In the genomic region with DNA sequence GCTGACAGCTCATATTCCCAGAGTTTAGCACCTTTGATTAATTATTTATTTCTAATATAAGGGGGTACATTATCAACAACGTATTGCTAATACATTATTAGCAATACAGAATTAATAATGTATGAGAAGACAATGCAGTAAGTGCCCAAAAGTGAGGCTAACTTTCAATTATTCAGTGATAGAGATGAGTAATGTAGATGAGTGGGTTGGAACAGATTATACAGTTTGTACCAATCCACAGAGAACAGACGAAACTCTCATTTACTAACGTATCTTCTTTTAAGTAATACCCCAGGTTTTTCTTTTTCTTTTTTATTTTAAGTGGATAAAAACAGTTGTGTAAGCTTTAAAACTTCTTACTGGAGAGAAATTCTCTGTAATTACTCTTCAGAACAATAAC, we compare ENCODE assay signal across 18 cellular contexts. TPM values are rescaled to one million over a fixed set of nuclear protein-coding genes. Genes with fewer than 3 reads are reported as not detected.
A peak's percentile ranks its signal among the peaks of the same experiment; 100 is the strongest.
DNase-seq lines count a peak whose midpoint lies in the region; FAIRE-seq and TF ChIP-seq lines count a peak whose summit lies in the region.
"Had no signal": no experiment of that assay in that cellular context is flagged by ENCODE, and none has a peak within 500 bp of the region (broad histone marks: within the 10 kb centered on the region; RNA-seq: fewer than 3 reads in every experiment).

No MANE protein-coding gene starts in this region.

- no peak overlapping the region for H3K4me2 ChIP-seq in GM23248 (ENCODE audit: unreplicated experiment)
- H3K4me2 ChIP-seq: BLaER1 had no signal

- no peaks in the 10 kb centered on the region for H4K20me1 ChIP-seq in GM23248 (ENCODE audit: insufficient read depth)
- H4K20me1 ChIP-seq: BLaER1 had no signal

- H3K4me3 ChIP-seq in GM23248 (no peak overlapping the region), fibroblast of mammary gland (ENCODE audit: control insufficient read depth, low read depth, low read length) (no peak overlapping the region), transverse colon (no peak overlapping the region)
- H3K4me3 ChIP-seq: A549, BLaER1, HAP-1, K562 had no signal

- TF ChIP-seq CTCF in VCaP (conservative IDR thresholded peaks at IDR 0.05) (no peak), fibroblast of mammary gland (conservative IDR thresholded peaks at IDR 0.05; ENCODE audit: control insufficient read depth, insufficient read depth, low read depth, low read length) (no peak), transverse colon (IDR thresholded peaks at IDR 0.05) (no peak)

- WGBS in GM23248 (ENCODE audit: low coverage in 1 of 2, low lambda C conversion rate in 2 of 2, missing lambda C conversion rate in 2 of 2), 2 experiments = 50% methylated on average over 3 of the region's 3 CpGs
- 79 to 86% methylated on average over 3 of the region's 3 CpGs for whole genome bisulfite sequencing in transverse colon (ENCODE audit: low coverage in 1 of 2), 2 donors

- H3K27me3 Mint-ChIP-seq in activated CD4-positive, alpha-beta memory T cell treated with anti-CD3 and anti-CD28 coated beads for 36 hours = no peaks in the 10 kb centered on the region
- no peaks in the 10 kb centered on the region for H3K27me3 Mint-ChIP-seq in activated T-helper 1 cell treated with anti-CD3 and anti-CD28 coated beads, Interleukin-12 subunit alpha, Interleukin-12 subunit beta, Interleukin-2, Interleukin-4 antibody, amounts not matched to agents 30 ng/mL and 10 ng/mL and 1 ng/mL, durations not matched to agents 14 hours and 24 hours and 36 hours (ENCODE audit: insufficient read depth)
- H3K27me3 Mint-ChIP-seq: CD4-positive, alpha-beta memory T cell had no signal

- peak overlapping the region; percentile 19; the same call in 1 of the 2 replicates for H2AFZ ChIP-seq in GM23248

- no peaks in the 10 kb centered on the region for H3K79me2 ChIP-seq in GM23248 (ENCODE audit: insufficient read depth)

- intact Hi-C loops in transverse colon (cut with DNase I; ENCODE audit: low total_unique reads) = no loop called here
- intact Hi-C loops in activated CD4-positive, alpha-beta memory T cell treated with anti-CD3 and anti-CD28 coated beads for 36 hours (cut with micrococcal nuclease) = no loop called here
- intact Hi-C loops in activated T-helper 1 cell treated with anti-CD3 and anti-CD28 coated beads, Interleukin-12 subunit alpha, Interleukin-12 subunit beta, Interleukin-2, Interleukin-4 antibody, amounts not matched to agents 30 ng/mL and 10 ng/mL and 1 ng/mL, durations not matched to agents 14 hours and 24 hours and 36 hours (cut with micrococcal nuclease) = no loop called here

- peaks cover 26% of the 10 kb centered on the region for H3K4me1 Mint-ChIP-seq in activated CD4-positive, alpha-beta memory T cell treated with anti-CD3 and anti-CD28 coated beads for 36 hours (ENCODE audit: low read depth)
- peaks cover 24% of the 10 kb centered on the region for H3K4me1 Mint-ChIP-seq in activated T-helper 1 cell treated with anti-CD3 and anti-CD28 coated beads, Interleukin-12 subunit alpha, Interleukin-12 subunit beta, Interleukin-2, Interleukin-4 antibody, amounts not matched to agents 30 ng/mL and 10 ng/mL and 1 ng/mL, durations not matched to agents 14 hours and 24 hours and 36 hours (ENCODE audit: low read depth)
- H3K4me1 Mint-ChIP-seq: CD14-positive monocyte had no signal

- H3K9me3 Mint-ChIP-seq in activated CD4-positive, alpha-beta memory T cell treated with anti-CD3 and anti-CD28 coated beads for 36 hours = no peaks in the 10 kb centered on the region
- H3K9me3 Mint-ChIP-seq in activated T-helper 1 cell treated with anti-CD3 and anti-CD28 coated beads, Interleukin-12 subunit alpha, Interleukin-12 subunit beta, Interleukin-2, Interleukin-4 antibody, amounts not matched to agents 30 ng/mL and 10 ng/mL and 1 ng/mL, durations not matched to agents 14 hours and 24 hours and 36 hours = no peaks in the 10 kb centered on the region
- H3K9me3 Mint-ChIP-seq: CD14-positive monocyte; CD4-positive, alpha-beta memory T cell had no signal

- H3K9me3 ChIP-seq in GM23248 (ENCODE audit: low read depth) = no peaks in the 10 kb centered on the region
- no peaks in the 10 kb centered on the region for H3K9me3 ChIP-seq in transverse colon
- H3K9me3 ChIP-seq: A549, HAP-1 had no signal

- H3K36me3 ChIP-seq in GM23248 (ENCODE audit: low read depth) = no peaks in the 10 kb centered on the region
- H3K36me3 ChIP-seq in transverse colon = no peaks in the 10 kb centered on the region
- H3K36me3 ChIP-seq: BLaER1, HAP-1 had no signal

- no peak overlapping the region for H3K27ac Mint-ChIP-seq in activated CD4-positive, alpha-beta memory T cell treated with anti-CD3 and anti-CD28 coated beads for 36 hours
- no peak overlapping the region for H3K27ac Mint-ChIP-seq in activated T-helper 1 cell treated with anti-CD3 and anti-CD28 coated beads, Interleukin-12 subunit alpha, Interleukin-12 subunit beta, Interleukin-2, Interleukin-4 antibody, amounts not matched to agents 30 ng/mL and 10 ng/mL and 1 ng/mL, durations not matched to agents 14 hours and 24 hours and 36 hours
- H3K27ac Mint-ChIP-seq: CD14-positive monocyte; CD4-positive, alpha-beta memory T cell had no signal

- CTCF ChIA-PET in activated CD4-positive, alpha-beta memory T cell treated with anti-CD3 and anti-CD28 coated beads for 36 hours (lab: Charles Lee) = interaction anchor here (0.7 to 3.2 kb wide), 5 partner anchors 19 to 100 kb away, joined by 3 to 10 read pairs (median 3); partner anchors contain the start of gene NDFIP2

- in situ Hi-C loops in GM23248 (cut with MboI) (no loop called here), transverse colon (cut with MboI; ENCODE audit: low pct_ligation_motif_present in 1 of 4, low pct_unique_long_range_greater_than_20kb in 1 of 4, low sequenced_read_pairs in 3 of 4) (no loop called here)

- DNase-seq in GM23248 (peak; percentile 34), fibroblast of mammary gland (ENCODE audit: low read depth) (peak; percentile 6), transverse colon (no peak), RCC 7860 (ENCODE audit: low spot score) (no peak)
- no peak for DNase-seq in activated CD4-positive, alpha-beta memory T cell treated with anti-CD3 and anti-CD28 coated beads for 36 hours
- DNase-seq in activated T-helper 1 cell treated with anti-CD3 and anti-CD28 coated beads, Interleukin-12 subunit alpha, Interleukin-12 subunit beta, Interleukin-2, Interleukin-4 antibody, amounts not matched to agents 30 ng/mL and 10 ng/mL and 1 ng/mL, durations not matched to agents 14 hours and 24 hours and 36 hours (ENCODE audit: low spot score) = no peak
- DNase-seq: AML-193; CD4-positive, alpha-beta memory T cell; DMS79 treated with DMSO at 0.1 percent for 48 hours; GF-D8; IMR-90 had no signal

- no peaks in the 10 kb centered on the region for H3F3A ChIP-seq in GM23248 (ENCODE audit: insufficient read depth)

- no peak overlapping the region for H3K27ac ChIP-seq in GM23248
- peak overlapping the region; percentile 57; the same call in 1 of the 2 replicates for H3K27ac ChIP-seq in VCaP
- peak overlapping the region; percentile 76 to 86 (median 84) for H3K27ac ChIP-seq in transverse colon
- H3K27ac ChIP-seq: BLaER1, HL-60 had no signal

- POLR2A ChIA-PET in activated CD4-positive, alpha-beta memory T cell treated with anti-CD3 and anti-CD28 coated beads for 36 hours (lab: Charles Lee) = no interaction called here

- no peak overlapping the region for H3K9ac ChIP-seq in GM23248
- H3K9ac ChIP-seq: BLaER1 had no signal

- no peaks in the 10 kb centered on the region for H3K27me3 ChIP-seq in GM23248 (replicated peaks; ENCODE audit: insufficient read depth)
- no peaks in the 10 kb centered on the region for H3K27me3 ChIP-seq in transverse colon
- H3K27me3 ChIP-seq: BLaER1 had no signal

- H3K4me1 ChIP-seq in GM23248 (ENCODE audit: insufficient read depth) (peaks cover 6% of the 10 kb centered on the region; the same call in 1 of the 2 replicates), transverse colon (peaks cover 4 to 25% (median 8%) of the 10 kb centered on the region in 4 donors)

- H3K4me3 Mint-ChIP-seq in activated CD4-positive, alpha-beta memory T cell treated with anti-CD3 and anti-CD28 coated beads for 36 hours = no peak overlapping the region
- no peak overlapping the region for H3K4me3 Mint-ChIP-seq in activated T-helper 1 cell treated with anti-CD3 and anti-CD28 coated beads, Interleukin-12 subunit alpha, Interleukin-12 subunit beta, Interleukin-2, Interleukin-4 antibody, amounts not matched to agents 30 ng/mL and 10 ng/mL and 1 ng/mL, durations not matched to agents 14 hours and 24 hours and 36 hours
- H3K4me3 Mint-ChIP-seq: CD14-positive monocyte; CD4-positive, alpha-beta memory T cell had no signal

- FAIRE-seq in RCC 7860 (lab: Jason Lieb, UNC) = no peak
- FAIRE-seq: A549, K562 had no signal

- TF ChIP-seq POLR2A in transverse colon (IDR thresholded peaks at IDR 0.05) = no peak

- H3K36me3 Mint-ChIP-seq in activated CD4-positive, alpha-beta memory T cell treated with anti-CD3 and anti-CD28 coated beads for 36 hours = no peaks in the 10 kb centered on the region
- H3K36me3 Mint-ChIP-seq in activated T-helper 1 cell treated with anti-CD3 and anti-CD28 coated beads, Interleukin-12 subunit alpha, Interleukin-12 subunit beta, Interleukin-2, Interleukin-4 antibody, amounts not matched to agents 30 ng/mL and 10 ng/mL and 1 ng/mL, durations not matched to agents 14 hours and 24 hours and 36 hours (ENCODE audit: low read depth) = peaks cover 3% of the 10 kb centered on the region
- H3K36me3 Mint-ChIP-seq: CD14-positive monocyte; CD4-positive, alpha-beta memory T cell had no signal

- no peaks in the 10 kb centered on the region for H3K9me2 ChIP-seq in GM23248 (ENCODE audit: insufficient read depth)

- TF ChIP-seq EP300 in transverse colon (IDR thresholded peaks at IDR 0.05; ENCODE audit: low read depth) = no peak

RNA-seq across cellular contexts. Expression of gene RBM26, which starts 36.7 kb away (rescaled TPM):
- total RNA-seq in GM23248 (2014; rRNA removed; shearing (Covaris generic)) = 18.2 and 19.2 TPM in 2 replicates
- 8.3 and 11.1 TPM in 2 replicates for polyA plus RNA-seq in GM23248 (2016; fragmentation: Nextera tagmentation; extraction: Ambion mirVana)
- total RNA-seq in transverse colon = 10 to 100 TPM; 13.9 to 52.7 (median 45.1) TPM
- total RNA-seq in activated CD4-positive, alpha-beta memory T cell treated with anti-CD3 and anti-CD28 coated beads for 36 hours = 10 to 100 TPM; 54.8 to 57.7 TPM
- 99.3 and 107 TPM in 2 replicates for total RNA-seq in activated T-helper 1 cell treated with anti-CD3 and anti-CD28 coated beads, Interleukin-12 subunit alpha, Interleukin-12 subunit beta, Interleukin-2, Interleukin-4 antibody, amounts not matched to agents 30 ng/mL and 10 ng/mL and 1 ng/mL, durations not matched to agents 14 hours and 24 hours and 36 hours

RNA-seq across cellular contexts. Expression of gene NDFIP2, which starts 38.2 kb away (rescaled TPM):
- 95.5 and 98.1 TPM in 2 replicates for total RNA-seq in GM23248 (2014; rRNA removed; shearing (Covaris generic))
- 109 and 114 TPM in 2 replicates for polyA plus RNA-seq in GM23248 (2016; fragmentation: Nextera tagmentation; extraction: Ambion mirVana)
- total RNA-seq in transverse colon = 100 to 1,000 TPM in 1 of 4 donors, 10 to 100 TPM in 3; 56.9 to 116 (median 83.6) TPM
- total RNA-seq in activated CD4-positive, alpha-beta memory T cell treated with anti-CD3 and anti-CD28 coated beads for 36 hours = 100 to 1,000 TPM; 175 to 178 TPM
- 250 and 276 TPM in 2 replicates for total RNA-seq in activated T-helper 1 cell treated with anti-CD3 and anti-CD28 coated beads, Interleukin-12 subunit alpha, Interleukin-12 subunit beta, Interleukin-2, Interleukin-4 antibody, amounts not matched to agents 30 ng/mL and 10 ng/mL and 1 ng/mL, durations not matched to agents 14 hours and 24 hours and 36 hours
- polyA plus RNA-seq: CD14-positive monocyte had no signal

Comparison
In these comparisons a context has a peak if more than half of its experiments do, and no peak if none do; other contexts are left out.
1. DNase-seq: peak in GM23248 (single experiment) and fibroblast of mammary gland (single experiment); none in transverse colon (single experiment), activated CD4-positive, alpha-beta memory T cell treated with anti-CD3 and anti-CD28 coated beads for 36 hours (single experiment), activated T-helper 1 cell treated with anti-CD3 and anti-CD28 coated beads, Interleukin-12 subunit alpha, Interleukin-12 subunit beta, Interleukin-2, Interleukin-4 antibody, amounts not matched to agents 30 ng/mL and 10 ng/mL and 1 ng/mL, durations not matched to agents 14 hours and 24 hours and 36 hours (single experiment) and RCC 7860 (single experiment).